ENCODE assay signal across 7 cellular contexts in the genomic region with DNA sequence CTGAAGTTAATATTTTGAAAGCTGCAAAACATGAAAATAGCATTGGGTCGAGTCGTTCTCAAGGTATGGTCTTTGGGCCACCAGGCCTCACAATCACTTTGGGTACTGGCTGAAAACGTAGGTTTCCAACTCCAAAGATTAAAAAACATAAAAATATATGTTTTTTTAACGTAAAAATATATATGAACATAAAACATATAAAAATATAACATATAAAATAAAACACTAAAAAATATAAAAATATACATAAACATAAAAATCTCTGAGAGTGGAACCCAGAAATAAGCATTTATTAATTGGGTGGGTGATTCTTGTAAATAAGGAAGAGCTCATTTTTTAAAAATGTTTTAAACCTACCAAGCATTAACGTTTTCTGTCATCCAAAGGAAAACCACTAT. TPM values are rescaled to one million over a fixed set of nuclear protein-coding genes. Genes with fewer than 3 reads are reported as not detected.
A peak's percentile ranks its signal among the peaks of the same experiment; 100 is the strongest.
DNase-seq lines count a peak whose midpoint lies in the region; ATAC-seq and TF ChIP-seq lines count a peak whose summit lies in the region.

No MANE protein-coding gene starts in this region.

- H3K4me1 ChIP-seq in iPS-18a (ENCODE audit: control insufficient read depth, low read depth, low read length), result peaks cover 10% of the 10 kb centered on the region

- no peaks in the 10 kb centered on the region for H3K9me3 Mint-ChIP-seq in activated T-helper 17 cell treated with anti-CD3 and anti-CD28 coated beads, Interleukin-2, amount 50 U/mL, for 72 hours
- H3K9me3 Mint-ChIP-seq in stimulated activated naive CD8-positive, alpha-beta T cell treated with anti-CD3 and anti-CD28 coated beads, Interleukin-15, amount 100 ng/mL, for 72 hours, result no peaks in the 10 kb centered on the region

- no peaks in the 10 kb centered on the region for H3K9me3 ChIP-seq in iPS-18a (ENCODE audit: control insufficient read depth, low read depth, low read length)

- peak overlapping the region; percentile 84 for H3K4me3 Mint-ChIP-seq in activated T-helper 17 cell treated with anti-CD3 and anti-CD28 coated beads, Interleukin-2, amount 50 U/mL, for 72 hours
- peak overlapping the region; percentile 94 to 97 for H3K4me3 Mint-ChIP-seq in stimulated activated naive CD8-positive, alpha-beta T cell treated with anti-CD3 and anti-CD28 coated beads, Interleukin-15, amount 100 ng/mL, for 72 hours

- H3K4me3 ChIP-seq in HL-60 (replicated peaks; ENCODE audit: insufficient read depth, low read length), result peak overlapping the region; percentile 46
- H3K4me3 ChIP-seq in iPS-18a (ENCODE audit: low read length), result peak overlapping the region; percentile 53

- peaks cover 11% of the 10 kb centered on the region for H3K36me3 ChIP-seq in iPS-18a (ENCODE audit: control insufficient read depth, low read depth, low read length)

- H3K36me3 Mint-ChIP-seq in activated T-helper 17 cell treated with anti-CD3 and anti-CD28 coated beads, Interleukin-2, amount 50 U/mL, for 72 hours (ENCODE audit: low read depth), result peaks cover 33% of the 10 kb centered on the region

- H3K27me3 ChIP-seq in HL-60 (ENCODE audit: insufficient read depth, poor library complexity, severe bottlenecking) (no peaks in the 10 kb centered on the region), iPS-18a (ENCODE audit: control insufficient read depth, insufficient read depth, low read length) (no peaks in the 10 kb centered on the region)

- H3K9ac ChIP-seq in iPS-18a (ENCODE audit: low read length), result peak overlapping the region; percentile 88

- H3K4me1 Mint-ChIP-seq in activated T-helper 17 cell treated with anti-CD3 and anti-CD28 coated beads, Interleukin-2, amount 50 U/mL, for 72 hours, result peaks cover 15% of the 10 kb centered on the region
- peaks cover 34% of the 10 kb centered on the region for H3K4me1 Mint-ChIP-seq in stimulated activated naive CD8-positive, alpha-beta T cell treated with anti-CD3 and anti-CD28 coated beads, Interleukin-15, amount 100 ng/mL, for 72 hours

- no peak for ATAC-seq in activated T-helper 17 cell treated with anti-CD3 and anti-CD28 coated beads, Interleukin-2, amount 50 U/mL, for 72 hours (replicated peaks)
- ATAC-seq in stimulated activated naive CD8-positive, alpha-beta T cell treated with anti-CD3 and anti-CD28 coated beads, Interleukin-15, amount 100 ng/mL, for 72 hours, result no peak
- ATAC-seq in HG03175 (IDR thresholded peaks at IDR 0.05; ENCODE audit: unreplicated experiment), result no peak

- no peak for TF ChIP-seq CTCF in HL-60 (IDR thresholded peaks at IDR 0.05; ENCODE audit: insufficient read depth, low read length)

- H3K27ac ChIP-seq in HL-60 (replicated peaks), result peak overlapping the region; percentile 79
- H3K27ac ChIP-seq in iPS-18a (ENCODE audit: low read length), result peak overlapping the region; percentile 71

- DNase-seq in HL-60 (ENCODE audit: low read depth in 1 of 2, low spot score in 1 of 2) (no peak), COLO668 (lab: John Stamatoyannopoulos, UW; ENCODE audit: unreplicated experiment) (no peak)
- no peak for DNase-seq in stimulated activated naive CD8-positive, alpha-beta T cell treated with anti-CD3 and anti-CD28 coated beads, Interleukin-15, amount 100 ng/mL, for 72 hours
- DNase-seq in effector CD4-positive, alpha-beta T cell, result no peak

- peak overlapping the region; percentile 86 for H3K27ac Mint-ChIP-seq in activated T-helper 17 cell treated with anti-CD3 and anti-CD28 coated beads, Interleukin-2, amount 50 U/mL, for 72 hours
- H3K27ac Mint-ChIP-seq in stimulated activated naive CD8-positive, alpha-beta T cell treated with anti-CD3 and anti-CD28 coated beads, Interleukin-15, amount 100 ng/mL, for 72 hours, result peak overlapping the region; percentile 99

- no peaks in the 10 kb centered on the region for H3K27me3 Mint-ChIP-seq in activated T-helper 17 cell treated with anti-CD3 and anti-CD28 coated beads, Interleukin-2, amount 50 U/mL, for 72 hours
- H3K27me3 Mint-ChIP-seq in stimulated activated naive CD8-positive, alpha-beta T cell treated with anti-CD3 and anti-CD28 coated beads, Interleukin-15, amount 100 ng/mL, for 72 hours, result no peaks in the 10 kb centered on the region

RNA-seq across cellular contexts. Expression of a gene that starts 0.7 kb away (rescaled TPM):
- total RNA-seq in activated T-helper 17 cell treated with anti-CD3 and anti-CD28 coated beads, Interleukin-2, amount 50 U/mL, for 72 hours, result 100 to 1,000 TPM in 1 of 2 donors, 10 to 100 TPM in 1; 78.8 to 113 TPM
